ENCODE assay signal across 1 cellular context in the genomic region with DNA sequence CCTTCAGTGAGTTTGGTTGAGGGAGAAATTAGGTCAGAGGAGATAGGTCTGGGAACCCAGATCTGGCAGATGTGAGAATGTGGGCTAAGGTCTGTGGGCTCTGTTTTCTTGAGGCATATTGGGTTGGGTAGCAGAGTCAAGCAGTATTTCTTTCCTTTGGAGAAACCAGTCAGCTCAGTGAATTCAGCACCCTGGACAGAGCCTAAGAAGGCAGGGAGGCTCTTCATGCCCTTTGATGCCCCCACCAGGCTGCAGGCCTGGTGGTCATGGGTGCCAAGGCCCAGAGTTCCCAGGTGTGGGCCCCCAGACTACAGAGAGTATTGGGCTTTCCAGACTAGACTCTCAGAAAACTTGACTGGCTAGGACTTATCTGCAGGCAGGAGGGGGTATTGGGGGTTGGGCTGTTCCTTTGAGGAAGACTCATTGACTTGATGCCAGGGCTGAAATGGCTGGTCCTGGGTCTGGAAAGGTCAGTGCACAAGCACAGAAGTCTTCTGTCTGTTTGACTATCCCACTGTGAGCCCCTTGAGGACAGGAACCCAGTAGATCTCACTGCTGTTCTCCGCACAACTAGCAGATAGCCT.
TF ChIP-seq lines count a peak whose summit lies in the region.

No MANE protein-coding gene starts in this region.

TF ChIP-seq in SK-N-SH, 30 proteins besides CTCF, POLR2A, EP300 and RAD21 (continued from another document):
- TF ChIP-seq, protein P1, sequence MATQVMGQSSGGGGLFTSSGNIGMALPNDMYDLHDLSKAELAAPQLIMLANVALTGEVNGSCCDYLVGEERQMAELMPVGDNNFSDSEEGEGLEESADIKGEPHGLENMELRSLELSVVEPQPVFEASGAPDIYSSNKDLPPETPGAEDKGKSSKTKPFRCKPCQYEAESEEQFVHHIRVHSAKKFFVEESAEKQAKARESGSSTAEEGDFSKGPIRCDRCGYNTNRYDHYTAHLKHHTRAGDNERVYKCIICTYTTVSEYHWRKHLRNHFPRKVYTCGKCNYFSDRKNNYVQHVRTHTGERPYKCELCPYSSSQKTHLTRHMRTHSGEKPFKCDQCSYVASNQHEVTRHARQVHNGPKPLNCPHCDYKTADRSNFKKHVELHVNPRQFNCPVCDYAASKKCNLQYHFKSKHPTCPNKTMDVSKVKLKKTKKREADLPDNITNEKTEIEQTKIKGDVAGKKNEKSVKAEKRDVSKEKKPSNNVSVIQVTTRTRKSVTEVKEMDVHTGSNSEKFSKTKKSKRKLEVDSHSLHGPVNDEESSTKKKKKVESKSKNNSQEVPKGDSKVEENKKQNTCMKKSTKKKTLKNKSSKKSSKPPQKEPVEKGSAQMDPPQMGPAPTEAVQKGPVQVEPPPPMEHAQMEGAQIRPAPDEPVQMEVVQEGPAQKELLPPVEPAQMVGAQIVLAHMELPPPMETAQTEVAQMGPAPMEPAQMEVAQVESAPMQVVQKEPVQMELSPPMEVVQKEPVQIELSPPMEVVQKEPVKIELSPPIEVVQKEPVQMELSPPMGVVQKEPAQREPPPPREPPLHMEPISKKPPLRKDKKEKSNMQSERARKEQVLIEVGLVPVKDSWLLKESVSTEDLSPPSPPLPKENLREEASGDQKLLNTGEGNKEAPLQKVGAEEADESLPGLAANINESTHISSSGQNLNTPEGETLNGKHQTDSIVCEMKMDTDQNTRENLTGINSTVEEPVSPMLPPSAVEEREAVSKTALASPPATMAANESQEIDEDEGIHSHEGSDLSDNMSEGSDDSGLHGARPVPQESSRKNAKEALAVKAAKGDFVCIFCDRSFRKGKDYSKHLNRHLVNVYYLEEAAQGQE (IDR thresholded peaks at IDR 0.05; ENCODE audit: low read depth, low read length) = peak; percentile 96
TF ChIP-seq in SK-N-SH: peak in this region for 1.
